Comparison of ENCODE assay signal across 8 cellular contexts in the genomic region with DNA sequence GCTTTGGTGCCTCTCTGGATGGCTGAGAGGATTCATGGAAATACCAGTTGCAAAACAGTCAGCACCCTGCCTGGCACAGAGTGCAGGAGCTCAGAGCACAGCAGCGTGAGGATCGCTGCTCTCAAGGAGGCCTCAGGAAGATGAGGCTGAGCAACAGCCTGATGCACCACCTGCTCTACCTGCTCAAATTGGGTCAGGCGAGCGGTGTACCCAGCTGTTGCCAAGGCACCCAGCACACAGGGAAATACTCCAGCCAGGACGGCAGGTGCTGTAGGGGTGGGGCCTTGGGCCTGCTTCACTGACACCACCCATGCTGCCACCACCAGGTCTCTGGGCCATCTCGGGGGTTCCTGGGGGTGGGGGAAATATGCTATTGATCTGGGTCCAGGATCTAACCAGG. TPM values are rescaled to one million over a fixed set of nuclear protein-coding genes. Genes with fewer than 3 reads are reported as not detected.
DNase-seq lines count a peak whose midpoint lies in the region; ATAC-seq and TF ChIP-seq lines count a peak whose summit lies in the region.

No MANE protein-coding gene starts in this region.

- H3K36me3 ChIP-seq in right lobe of liver: no peaks in the 10 kb centered on the region

- peak overlapping the region; percentile 38 for H3K27ac Mint-ChIP-seq in activated CD4-positive, alpha-beta memory T cell treated with anti-CD3 and anti-CD28 coated beads, Interleukin-2, amount 10 ng/mL, durations not matched to agents 7 days and 5 days

- peaks cover 0 to 80% (median 34%) of the 10 kb centered on the region in 4 donors for H3K4me1 ChIP-seq in right lobe of liver
- H3K4me1 ChIP-seq in foreskin keratinocyte: peaks cover 2% of the 10 kb centered on the region

- no peaks in the 10 kb centered on the region for H3K27me3 Mint-ChIP-seq in activated CD4-positive, alpha-beta memory T cell treated with anti-CD3 and anti-CD28 coated beads, Interleukin-2, amount 10 ng/mL, durations not matched to agents 7 days and 5 days

- peaks cover 70% of the 10 kb centered on the region for H3K4me1 Mint-ChIP-seq in activated CD4-positive, alpha-beta memory T cell treated with anti-CD3 and anti-CD28 coated beads, Interleukin-2, amount 10 ng/mL, durations not matched to agents 7 days and 5 days

- TF ChIP-seq CTCF in right lobe of liver (IDR thresholded peaks at IDR 0.05) (no peak), foreskin keratinocyte (conservative IDR thresholded peaks at IDR 0.05) (no peak)

- DNase-seq in stimulated activated CD4-positive, alpha-beta T cell treated with anti-CD3 and anti-CD28 coated beads, Interleukin-15, amount 100 ng/mL, for 24 hours: peak; percentile 27
- no peak for DNase-seq in stimulated activated CD4-positive, alpha-beta T cell treated with anti-CD3 and anti-CD28 coated beads, Interleukin-1b, Interleukin-23, amount 100 ng/mL, for 48 hours
- DNase-seq in activated CD4-positive, alpha-beta memory T cell treated with anti-CD3 and anti-CD28 coated beads, Interleukin-2, amount 10 ng/mL, durations not matched to agents 7 days and 5 days: no peak
- peak in 1 of 3 donors; percentile 61 for DNase-seq in right lobe of liver
- no peak for DNase-seq in HUDEP-2 (lab: John Stamatoyannopoulos, UW; ENCODE audit: unreplicated experiment in 76 of 76)
- DNase-seq in foreskin keratinocyte: no peak
- DNase-seq in effector CD8-positive, alpha-beta T cell (lab: John Stamatoyannopoulos, UW): no peak

- H3K27ac ChIP-seq in right lobe of liver (peak overlapping the region in 1 of 3 donors; percentile 13), foreskin keratinocyte (no peak overlapping the region)

- H3K27me3 ChIP-seq in right lobe of liver: no peaks in the 10 kb centered on the region
- no peaks in the 10 kb centered on the region for H3K27me3 ChIP-seq in foreskin keratinocyte

- H3K36me3 Mint-ChIP-seq in activated CD4-positive, alpha-beta memory T cell treated with anti-CD3 and anti-CD28 coated beads, Interleukin-2, amount 10 ng/mL, durations not matched to agents 7 days and 5 days (ENCODE audit: low read depth): peaks cover 57% of the 10 kb centered on the region

- ATAC-seq in right lobe of liver: no peak
- no peak for ATAC-seq in HG02870 (IDR thresholded peaks at IDR 0.05; ENCODE audit: unreplicated experiment)
- ATAC-seq in foreskin keratinocyte: no peak

- H3K9me3 Mint-ChIP-seq in activated CD4-positive, alpha-beta memory T cell treated with anti-CD3 and anti-CD28 coated beads, Interleukin-2, amount 10 ng/mL, durations not matched to agents 7 days and 5 days: no peaks in the 10 kb centered on the region

- CTCF ChIA-PET in activated CD4-positive, alpha-beta memory T cell treated with anti-CD3 and anti-CD28 coated beads, Interleukin-2, amount 10 ng/mL, durations not matched to agents 7 days and 5 days (lab: Charles Lee): interaction anchor here (5.9 to 15.1 kb wide), 2 partner anchors 21 to 54 kb away, joined by 44 to 178 read pairs; no protein-coding TSS in a partner anchor

- WGBS in right lobe of liver (ENCODE audit: insufficient coverage, low coverage, low lambda C conversion rate, missing lambda C conversion rate): no CpG with 5 or more reads among the region's 6 CpGs

- H3K9me3 ChIP-seq in right lobe of liver: no peaks in the 10 kb centered on the region

- no peak for TF ChIP-seq POLR2A in right lobe of liver (IDR thresholded peaks at IDR 0.05)

- intact Hi-C loops in right lobe of liver (cut with DNase I): no loop called here

- POLR2A ChIA-PET in activated CD4-positive, alpha-beta memory T cell treated with anti-CD3 and anti-CD28 coated beads, Interleukin-2, amount 10 ng/mL, durations not matched to agents 7 days and 5 days (lab: Charles Lee): interaction anchor here (0.9 to 15.3 kb wide), 3 partner anchors 21 to 83 kb away, joined by 3 to 465 read pairs (median 47); no protein-coding TSS in a partner anchor

- peak overlapping the region; percentile 91 for H3K4me3 Mint-ChIP-seq in activated CD4-positive, alpha-beta memory T cell treated with anti-CD3 and anti-CD28 coated beads, Interleukin-2, amount 10 ng/mL, durations not matched to agents 7 days and 5 days

- peak overlapping the region in 2 of 3 donors; percentile 7 to 100 for H3K4me3 ChIP-seq in right lobe of liver

RNA-seq across cellular contexts. Expression of gene EEIG1, which starts 4.3 kb away (rescaled TPM):
- 100 to 1,000 TPM; 212 to 218 TPM for total RNA-seq in activated CD4-positive, alpha-beta memory T cell treated with anti-CD3 and anti-CD28 coated beads, Interleukin-2, amount 10 ng/mL, durations not matched to agents 7 days and 5 days
- total RNA-seq in right lobe of liver (10 to 100 TPM in 5 of 6 experiments, 1 to 10 TPM in 1; 9.7 to 54.1 (median 23.6) TPM), foreskin keratinocyte (4.1 and 6.1 TPM in 2 replicates)
- 4.0 and 5.6 TPM in 2 replicates for polyA plus RNA-seq in foreskin keratinocyte

RNA-seq across cellular contexts. Expression of gene DPM2, which starts 38.8 kb away (rescaled TPM):
- 10 to 100 TPM; 48.2 TPM for total RNA-seq in activated CD4-positive, alpha-beta memory T cell treated with anti-CD3 and anti-CD28 coated beads, Interleukin-2, amount 10 ng/mL, durations not matched to agents 7 days and 5 days
- total RNA-seq in right lobe of liver: 10 to 100 TPM; 10.6 to 19.1 (median 13.9) TPM
- 32.5 and 33.4 TPM in 2 replicates for total RNA-seq in foreskin keratinocyte
- 61.0 and 65.8 TPM in 2 replicates for polyA plus RNA-seq in foreskin keratinocyte

RNA-seq across cellular contexts. Expression of gene PIP5KL1, which starts 45.9 kb away (rescaled TPM):
- total RNA-seq in activated CD4-positive, alpha-beta memory T cell treated with anti-CD3 and anti-CD28 coated beads, Interleukin-2, amount 10 ng/mL, durations not matched to agents 7 days and 5 days: 1 to 10 TPM; 1.5 to 1.9 TPM
- under 1 TPM in 3 of 6 experiments, not detected in 3; 0.58 to 0.81 (median 0.70) TPM for total RNA-seq in right lobe of liver
- total RNA-seq in foreskin keratinocyte: 4.7 and 6.3 TPM in 2 replicates
- 4.8 and 7.9 TPM in 2 replicates for polyA plus RNA-seq in foreskin keratinocyte

RNA-seq across cellular contexts. Expression of gene ST6GALNAC4, which starts 59.7 kb away (rescaled TPM):
- 10 to 100 TPM; 19.4 to 21.5 TPM for total RNA-seq in activated CD4-positive, alpha-beta memory T cell treated with anti-CD3 and anti-CD28 coated beads, Interleukin-2, amount 10 ng/mL, durations not matched to agents 7 days and 5 days
- 10 to 100 TPM in 3 of 6 experiments, 1 to 10 TPM in 3; 3.2 to 23.8 (median 11.2) TPM for total RNA-seq in right lobe of liver
- 16.6 and 18.5 TPM in 2 replicates for total RNA-seq in foreskin keratinocyte
- polyA plus RNA-seq in foreskin keratinocyte: 19.9 and 21.3 TPM in 2 replicates
